In the genomic region with DNA sequence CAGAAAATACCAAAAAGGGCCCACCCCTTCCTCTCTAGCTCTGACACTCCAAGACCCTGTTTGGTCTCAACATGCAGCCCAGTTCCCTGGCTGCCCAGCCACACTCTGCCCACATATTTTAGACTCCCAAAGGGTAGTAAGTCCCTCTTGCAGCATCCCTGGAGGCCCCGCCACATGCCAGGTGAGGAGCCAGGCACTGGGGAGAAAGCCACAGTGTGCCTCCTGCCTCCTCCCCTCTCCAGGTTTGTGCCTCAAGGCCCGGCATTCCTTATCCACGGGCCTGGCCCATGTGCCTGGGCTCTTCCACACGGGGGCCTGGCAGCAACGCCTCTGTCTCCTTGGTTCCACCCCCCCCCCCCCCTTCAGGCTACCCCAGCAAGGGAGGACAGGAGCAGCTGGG, we compare ENCODE assay signal across 18 cellular contexts.
DNase-seq lines count a peak whose midpoint lies in the region; ATAC-seq, FAIRE-seq and TF ChIP-seq lines count a peak whose summit lies in the region.
"Had no signal": no experiment of that assay in that cellular context is flagged by ENCODE, and none has a peak within 500 bp of the region (broad histone marks: within the 10 kb centered on the region; RNA-seq: fewer than 3 reads in every experiment).

No MANE protein-coding gene starts in this region.

- H3K4me3 Mint-ChIP-seq in GM23338 (no peak overlapping the region), neural crest cell (no peak overlapping the region)
- H3K4me3 Mint-ChIP-seq in naive thymus-derived CD4-positive, alpha-beta T cell, result no peak overlapping the region
- H3K4me3 Mint-ChIP-seq: memory B cell, T-cell had no signal

- H3K27me3 ChIP-seq in BLaER1, result no peaks in the 10 kb centered on the region
- H3K27me3 ChIP-seq in GM23338 (ENCODE audit: insufficient read depth), result no peaks in the 10 kb centered on the region
- H3K27me3 ChIP-seq in esophagus muscularis mucosa, result no peaks in the 10 kb centered on the region
- H3K27me3 ChIP-seq in naive thymus-derived CD4-positive, alpha-beta T cell (ENCODE audit: control insufficient read depth in 2 of 2, insufficient read depth in 2 of 2, low read length in 2 of 2), result no peaks in the 10 kb centered on the region

- no peak overlapping the region for H2AFZ ChIP-seq in GM23338

- H3K36me3 ChIP-seq in BLaER1, result no peaks in the 10 kb centered on the region
- no peaks in the 10 kb centered on the region for H3K36me3 ChIP-seq in GM23338 (ENCODE audit: insufficient read depth)
- no peaks in the 10 kb centered on the region for H3K36me3 ChIP-seq in esophagus muscularis mucosa
- H3K36me3 ChIP-seq in naive thymus-derived CD4-positive, alpha-beta T cell (ENCODE audit: control insufficient read depth in 2 of 3, insufficient read depth in 3 of 3, low read length in 3 of 3), result no peaks in the 10 kb centered on the region
- H3K36me3 ChIP-seq: thoracic aorta had no signal

- H3K4me1 ChIP-seq in BLaER1, result peaks cover 100% of the 10 kb centered on the region
- no peaks in the 10 kb centered on the region for H3K4me1 ChIP-seq in GM23338 (ENCODE audit: insufficient read depth)
- H3K4me1 ChIP-seq in esophagus muscularis mucosa, result peaks cover 91 to 98% (median 93%) of the 10 kb centered on the region in 4 donors
- peaks cover 13% of the 10 kb centered on the region in 2 donors for H3K4me1 ChIP-seq in naive thymus-derived CD4-positive, alpha-beta T cell (ENCODE audit: control insufficient read depth in 2 of 2, insufficient read depth in 2 of 2, low read length in 2 of 2)

- FAIRE-seq in GM19239 (lab: Jason Lieb, UNC), result no peak
- FAIRE-seq: frontal cortex had no signal

- peaks cover 5% of the 10 kb centered on the region; the same call in 1 of the 3 replicates for H3K4me1 Mint-ChIP-seq in GM23338
- peaks cover 87% of the 10 kb centered on the region for H3K4me1 Mint-ChIP-seq in neural crest cell
- H3K4me1 Mint-ChIP-seq in naive thymus-derived CD4-positive, alpha-beta T cell, result peaks cover 9 to 32% (median 10%) of the 10 kb centered on the region in 7 donors

- no peaks in the 10 kb centered on the region for H4K20me1 ChIP-seq in BLaER1
- no peaks in the 10 kb centered on the region for H4K20me1 ChIP-seq in GM23338 (replicated peaks; ENCODE audit: insufficient read depth)

- no peaks in the 10 kb centered on the region for H3K9me3 ChIP-seq in BLaER1
- no peaks in the 10 kb centered on the region for H3K9me3 ChIP-seq in esophagus muscularis mucosa
- no peaks in the 10 kb centered on the region for H3K9me3 ChIP-seq in naive thymus-derived CD4-positive, alpha-beta T cell (ENCODE audit: control insufficient read depth in 2 of 3, low read length in 3 of 3)
- H3K9me3 ChIP-seq: thoracic aorta had no signal

- H3K27ac Mint-ChIP-seq in GM23338 (no peak overlapping the region), neural crest cell (ENCODE audit: unreplicated experiment) (peak overlapping the region; percentile 71)
- H3K27ac Mint-ChIP-seq in naive thymus-derived CD4-positive, alpha-beta T cell, result peak overlapping the region in 2 of 9 donors; percentile 46 to 94

- peaks cover 20% of the 10 kb centered on the region for H3K27me3 Mint-ChIP-seq in GM23338 (ENCODE audit: insufficient read depth, low read depth, poor library complexity)
- no peaks in the 10 kb centered on the region for H3K27me3 Mint-ChIP-seq in neural crest cell (ENCODE audit: low read depth)
- H3K27me3 Mint-ChIP-seq in naive thymus-derived CD4-positive, alpha-beta T cell, result no peaks in the 10 kb centered on the region
- H3K27me3 Mint-ChIP-seq: memory B cell, T-cell had no signal

- no peaks in the 10 kb centered on the region for H3F3A ChIP-seq in GM23338 (replicated peaks; ENCODE audit: low read depth)

- no peaks in the 10 kb centered on the region for H3K79me2 ChIP-seq in GM23338 (replicated peaks; ENCODE audit: insufficient read depth)

- DNase-seq in GM23338 (ENCODE audit: low spot score) (no peak), esophagus muscularis mucosa (ENCODE audit: extremely low spot score) (no peak), neural crest cell (ENCODE audit: low read depth, low spot score) (no peak), GM19239 (ENCODE audit: insufficient read length, low spot score) (no peak)
- no peak for DNase-seq in naive thymus-derived CD4-positive, alpha-beta T cell
- DNase-seq: activated naive CD4-positive, alpha-beta T cell; cortex of kidney; NCI-H187 treated with DMSO at 0.1 percent for 48 hours; NCI-H446 treated with DMSO at 0.1 percent for 48 hours; nucleus accumbens; stimulated activated CD4-positive, alpha-beta T cell treated with anti-CD3 and anti-CD28 coated beads, Interleukin-4, amount 100 ng/mL, for 1 hour; T-cell had no signal

- H3K36me3 Mint-ChIP-seq in GM23338 (ENCODE audit: low read depth) (no peaks in the 10 kb centered on the region), neural crest cell (ENCODE audit: low read depth) (no peaks in the 10 kb centered on the region)
- peaks cover 0 to 14% (median 0%) of the 10 kb centered on the region in 5 donors for H3K36me3 Mint-ChIP-seq in naive thymus-derived CD4-positive, alpha-beta T cell
- H3K36me3 Mint-ChIP-seq: memory B cell, T-cell had no signal

- TF ChIP-seq EP300 in esophagus muscularis mucosa (IDR thresholded peaks at IDR 0.05), result no peak

- TF ChIP-seq CTCF in GM23338 (conservative IDR thresholded peaks at IDR 0.05; ENCODE audit: low read depth in 2 of 2) (no peak), esophagus muscularis mucosa (IDR thresholded peaks at IDR 0.05) (no peak), neural crest cell (conservative IDR thresholded peaks at IDR 0.05) (no peak)

- H3K9me3 Mint-ChIP-seq in GM23338, result no peaks in the 10 kb centered on the region
- no peaks in the 10 kb centered on the region for H3K9me3 Mint-ChIP-seq in neural crest cell
- H3K9me3 Mint-ChIP-seq in naive thymus-derived CD4-positive, alpha-beta T cell, result peaks cover 0 to 3% (median 0%) of the 10 kb centered on the region in 11 donors
- H3K9me3 Mint-ChIP-seq: memory B cell, T-cell had no signal

- ATAC-seq in GM23338 (peak; percentile 30; the same call in 2 of the 3 replicates), GM21576 (IDR thresholded peaks at IDR 0.05; ENCODE audit: unreplicated experiment) (no peak), GM19467 (IDR thresholded peaks at IDR 0.05; ENCODE audit: unreplicated experiment) (no peak)
- no peak for ATAC-seq in naive thymus-derived CD4-positive, alpha-beta T cell
- ATAC-seq: T-cell had no signal

- intact Hi-C loops in esophagus muscularis mucosa (cut with DNase I), result no loop called here
- intact Hi-C loops in naive thymus-derived CD4-positive, alpha-beta T cell (cut with micrococcal nuclease), result loop anchor here (5.0 kb wide), 3 partner anchors 208 to 673 kb away; a partner anchor contains a TSS

- peak overlapping the region; percentile 36; the same call in 1 of the 2 replicates for H3K9ac ChIP-seq in BLaER1

- no peaks in the 10 kb centered on the region; the same call in 1 of the 2 replicates for H3K9me2 ChIP-seq in GM23338 (ENCODE audit: insufficient read depth)

- WGBS in esophagus muscularis mucosa, result 40% methylated on average over 3 of the region's 5 CpGs

- peak overlapping the region; percentile 93 for H3K4me2 ChIP-seq in BLaER1
- no peak overlapping the region for H3K4me2 ChIP-seq in GM23338

- CTCF ChIA-PET in naive thymus-derived CD4-positive, alpha-beta T cell (lab: Charles Lee), result no interaction called here

- no peak for TF ChIP-seq POLR2A in esophagus muscularis mucosa (IDR thresholded peaks at IDR 0.05; ENCODE audit: low read depth)

- H3K4me3 ChIP-seq in BLaER1 (no peak overlapping the region), GM23338 (no peak overlapping the region), esophagus muscularis mucosa (no peak overlapping the region)
- no peak overlapping the region for H3K4me3 ChIP-seq in naive thymus-derived CD4-positive, alpha-beta T cell (ENCODE audit: low read length)
- H3K4me3 ChIP-seq: thoracic aorta had no signal

- POLR2A ChIA-PET in naive thymus-derived CD4-positive, alpha-beta T cell (lab: Charles Lee), result no interaction called here

- H3K27ac ChIP-seq in BLaER1 (0 out of 2 replicates have a peak overlapping the region, but pooled peaks have one; percentile 16), GM23338 (ENCODE audit: low read depth) (no peak overlapping the region), esophagus muscularis mucosa (replicated peaks in 1 of 4) (peak overlapping the region in 3 of 4 donors; percentile 64 to 80 (median 79))
- H3K27ac ChIP-seq in naive thymus-derived CD4-positive, alpha-beta T cell (ENCODE audit: low read depth, low read length), result no peak overlapping the region
- H3K27ac ChIP-seq: thoracic aorta had no signal

TF ChIP-seq in GM23338, 12 proteins besides CTCF, POLR2A, EP300 and RAD21 (continues in another document):
- no peak for TF ChIP-seq ZNF331 (CRISPR knock-in tag; IDR thresholded peaks at IDR 0.05; ENCODE audit: low read depth)
- no peak for TF ChIP-seq EZH2phosphoT487 (IDR thresholded peaks at IDR 0.05; ENCODE audit: unreplicated experiment)
- no peak for TF ChIP-seq JUNB (IDR thresholded peaks at IDR 0.05; ENCODE audit: unreplicated experiment)
- TF ChIP-seq EZH2 (IDR thresholded peaks at IDR 0.05; ENCODE audit: low read depth, unreplicated experiment), result no peak
- TF ChIP-seq ZNF114 (CRISPR knock-in tag; IDR thresholded peaks at IDR 0.05), result no peak

Comparison
In these comparisons a context has a peak if more than half of its experiments do, and no peak if none do; other contexts are left out.
1. H3K27ac ChIP-seq: peak in BLaER1 (single experiment) and esophagus muscularis mucosa (3 of 4); none in GM23338 (single experiment) and naive thymus-derived CD4-positive, alpha-beta T cell (single experiment).